Comparison of ENCODE assay signal across 11 cellular contexts in the genomic region with DNA sequence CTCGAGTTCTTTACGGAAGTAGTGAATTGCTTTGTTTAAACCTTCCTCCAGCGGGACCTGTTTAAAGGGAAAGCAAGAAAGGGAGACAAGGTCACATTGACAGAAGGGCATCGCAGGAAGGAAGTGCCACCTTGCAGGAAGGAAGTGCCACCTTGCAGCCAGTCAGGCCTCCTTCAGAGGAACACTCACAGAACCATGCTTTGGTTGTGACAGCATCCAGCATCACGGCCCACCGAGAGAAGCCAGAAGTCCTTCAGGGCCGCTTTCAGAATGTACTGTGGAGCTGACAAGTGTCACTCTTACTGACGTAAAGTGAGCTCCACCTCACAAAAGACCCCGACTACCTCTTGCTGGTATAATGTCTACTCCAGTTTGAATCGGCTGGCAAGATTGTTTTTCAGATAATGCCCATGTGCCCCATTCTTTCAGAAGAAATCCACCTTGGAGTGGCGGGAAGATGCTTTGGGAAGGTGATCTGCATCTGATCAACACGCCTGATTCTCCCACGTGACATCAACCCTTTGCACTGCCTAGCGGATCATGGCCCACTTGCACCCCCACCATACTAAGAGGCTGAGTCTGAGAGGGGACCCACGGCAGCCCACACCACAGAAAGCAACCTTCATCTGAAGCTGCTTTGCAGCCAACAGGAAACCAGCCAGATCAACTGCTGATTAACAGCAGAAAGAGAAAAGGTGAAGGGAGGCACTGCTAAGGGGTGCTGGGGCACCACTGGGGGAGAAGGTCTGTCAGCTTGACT.
A peak's percentile ranks its signal among the peaks of the same experiment; 100 is the strongest.
DNase-seq lines count a peak whose midpoint lies in the region; ATAC-seq and TF ChIP-seq lines count a peak whose summit lies in the region.
"Had no signal": no experiment of that assay in that cellular context is flagged by ENCODE, and none has a peak within 500 bp of the region (broad histone marks: within the 10 kb centered on the region; RNA-seq: fewer than 3 reads in every experiment).

No MANE protein-coding gene starts in this region.

- no peaks in the 10 kb centered on the region for H3K27me3 ChIP-seq in spleen (replicated peaks in 1 of 7)

- H3K27ac ChIP-seq in KOPT-K1 (ENCODE audit: low read depth, low read length, poor library complexity, severe bottlenecking) (peak overlapping the region; percentile 98), spleen (peak overlapping the region in 7 of 8 donors; percentile 29 to 92 (median 74))

- ATAC-seq in GM21619 (IDR thresholded peaks at IDR 0.05; ENCODE audit: unreplicated experiment) = no peak
- no peak for ATAC-seq in Right ventricle myocardium inferior

- H3K27ac Mint-ChIP-seq in activated naive CD8-positive, alpha-beta T cell = peak overlapping the region; percentile 95
- H3K27ac Mint-ChIP-seq in progenitor cell of endocrine pancreas = no peak overlapping the region

- WGBS in spleen, 5 donors = 50 to 63% (median 58%) methylated on average over 11 to 15 of the region's 15 CpGs

- intact Hi-C loops in spleen (cut with DNase I; ENCODE audit: low total_unique reads) = no loop called here
- intact Hi-C loops in Right ventricle myocardium inferior (cut with DNase I) = no loop called here

- no peaks in the 10 kb centered on the region for H3K9me3 Mint-ChIP-seq in activated naive CD8-positive, alpha-beta T cell (ENCODE audit: low read depth)
- H3K9me3 Mint-ChIP-seq in progenitor cell of endocrine pancreas (ENCODE audit: low read depth) = no peaks in the 10 kb centered on the region

- peaks cover 86% of the 10 kb centered on the region for H3K4me1 Mint-ChIP-seq in activated naive CD8-positive, alpha-beta T cell (ENCODE audit: low read depth)
- no peaks in the 10 kb centered on the region for H3K4me1 Mint-ChIP-seq in progenitor cell of endocrine pancreas (ENCODE audit: low read depth)

- peak overlapping the region in 1 of 8 donors; percentile 40 for H3K4me3 ChIP-seq in spleen

- peaks cover 21% of the 10 kb centered on the region for H3K36me3 Mint-ChIP-seq in activated naive CD8-positive, alpha-beta T cell
- H3K36me3 Mint-ChIP-seq in progenitor cell of endocrine pancreas (ENCODE audit: insufficient read depth) = peaks cover 19% of the 10 kb centered on the region

- peaks cover 0 to 39% (median 24%) of the 10 kb centered on the region in 6 donors for H3K4me1 ChIP-seq in spleen

- no peaks in the 10 kb centered on the region for H3K27me3 Mint-ChIP-seq in activated naive CD8-positive, alpha-beta T cell
- no peaks in the 10 kb centered on the region for H3K27me3 Mint-ChIP-seq in progenitor cell of endocrine pancreas

- DNase-seq in activated CD4-positive, alpha-beta T cell treated with anti-CD3 and anti-CD28 coated beads, Interleukin-2, amount 50 U/mL, for 48 hours = peak; percentile 30 to 42
- DNase-seq in spleen = no peak
- no peak for DNase-seq in Right ventricle myocardium inferior (ENCODE audit: missing footprints)
- DNase-seq in NCI-H2107 treated with DMSO at 0.1 percent for 48 hours (lab: John Stamatoyannopoulos, UW; ENCODE audit: unreplicated experiment) = no peak
- no peak for DNase-seq in progenitor cell of endocrine pancreas (ENCODE audit: low spot score, unreplicated experiment)
- DNase-seq: AML-193, NCI-H345, retina had no signal

- peak overlapping the region; percentile 82 for H3K4me3 Mint-ChIP-seq in activated naive CD8-positive, alpha-beta T cell
- no peak overlapping the region for H3K4me3 Mint-ChIP-seq in progenitor cell of endocrine pancreas (ENCODE audit: low read depth)

- no peak for TF ChIP-seq POLR2A in spleen (IDR thresholded peaks at IDR 0.05)

- TF ChIP-seq CTCF in spleen (IDR thresholded peaks at IDR 0.05 in 8 of 11, conservative IDR thresholded peaks at IDR 0.05 in 3 of 11) (no peak), progenitor cell of endocrine pancreas (IDR thresholded peaks at IDR 0.05; ENCODE audit: unreplicated experiment) (no peak)

- H3K36me3 ChIP-seq in KOPT-K1 (ENCODE audit: insufficient read depth, low read length) = peaks cover 55% of the 10 kb centered on the region
- H3K36me3 ChIP-seq in spleen = peaks cover 0 to 77% (median 10%) of the 10 kb centered on the region in 6 donors

- peaks cover 7% of the 10 kb centered on the region for H3K9me3 ChIP-seq in KOPT-K1 (ENCODE audit: insufficient read depth, low read length, poor library complexity, severe bottlenecking)
- H3K9me3 ChIP-seq in spleen = no peaks in the 10 kb centered on the region

Comparison
In these comparisons a context has a peak if more than half of its experiments do, and no peak if none do; other contexts are left out.
1. DNase-seq: peak in activated CD4-positive, alpha-beta T cell treated with anti-CD3 and anti-CD28 coated beads, Interleukin-2, amount 50 U/mL, for 48 hours (2 of 2); none in spleen (single experiment), Right ventricle myocardium inferior (single experiment), NCI-H2107 treated with DMSO at 0.1 percent for 48 hours (single experiment) and progenitor cell of endocrine pancreas (single experiment).